ENCODE assay signal across 8 cellular contexts in genomic region chr1:230632273-230632873, GRCh38. TPM values are rescaled to one million over a fixed set of nuclear protein-coding genes. Genes with fewer than 3 reads are reported as not detected.
A peak's percentile ranks its signal among the peaks of the same experiment; 100 is the strongest.
DNase-seq lines count a peak whose midpoint lies in the region; FAIRE-seq and TF ChIP-seq lines count a peak whose summit lies in the region.

No MANE protein-coding gene starts in this region.

- peak; percentile 32 for TF ChIP-seq RAD21 in neural cell (conservative IDR thresholded peaks at IDR 0.05)

- H3K9me3 ChIP-seq in neural cell (ENCODE audit: low read length): no peaks in the 10 kb centered on the region

- no peak for FAIRE-seq in GM12892 (lab: Jason Lieb, UNC)

- TF ChIP-seq EP300 in neural cell (conservative IDR thresholded peaks at IDR 0.05; ENCODE audit: poor library complexity, severe bottlenecking): no peak

- H3K4me2 ChIP-seq in neural cell (ENCODE audit: low read length): no peak overlapping the region

- H2AFZ ChIP-seq in neural cell (ENCODE audit: low read depth, low read length): no peak overlapping the region

- no peaks in the 10 kb centered on the region for H3K36me3 ChIP-seq in neural cell (ENCODE audit: insufficient read depth, low read length)

- no peak for TF ChIP-seq POLR2A in GM12892 (IDR thresholded peaks at IDR 0.05; ENCODE audit: low read depth, low read length)

- H3K9ac ChIP-seq in neural cell (ENCODE audit: low read length): no peak overlapping the region

- peak; percentile 57 for DNase-seq in SIG-M5 treated with dmso at 0.1 percent for 504 hours (lab: John Stamatoyannopoulos, UW; ENCODE audit: unreplicated experiment)
- no peak for DNase-seq in SIG-M5 (lab: John Stamatoyannopoulos, UW)
- peak; percentile 52 for DNase-seq in HT1080 (ENCODE audit: low read depth)
- peak; percentile 62 for DNase-seq in RPMI8226
- DNase-seq in fibroblast of gingiva (ENCODE audit: low read depth): peak; percentile 33
- DNase-seq in GM12892 (ENCODE audit: insufficient read length): no peak
- no peak for DNase-seq in NK-92 (lab: John Stamatoyannopoulos, UW; ENCODE audit: unreplicated experiment)

- no peaks in the 10 kb centered on the region for H3K79me2 ChIP-seq in neural cell (replicated peaks; ENCODE audit: insufficient read depth, low read length)

- H3K27ac ChIP-seq in neural cell (ENCODE audit: low read length): no peak overlapping the region

- H4K20me1 ChIP-seq in neural cell (ENCODE audit: insufficient read depth): no peaks in the 10 kb centered on the region

- peak; percentile 48 for TF ChIP-seq CTCF in neural cell (IDR thresholded peaks at IDR 0.05; ENCODE audit: poor library complexity, severe bottlenecking)

- no peaks in the 10 kb centered on the region for H3K27me3 ChIP-seq in neural cell (ENCODE audit: insufficient read depth, low read depth, low read length)

- H3K9me2 ChIP-seq in neural cell (ENCODE audit: insufficient read depth, low read length): no peaks in the 10 kb centered on the region

- H3K4me3 ChIP-seq in neural cell (ENCODE audit: low read length): no peak overlapping the region

- no peaks in the 10 kb centered on the region for H3F3A ChIP-seq in neural cell (ENCODE audit: insufficient read depth, low read length, poor library complexity, severe bottlenecking)

TF ChIP-seq in neural cell, 6 proteins besides CTCF, POLR2A, EP300 and RAD21:
- TF ChIP-seq MXI1 (conservative IDR thresholded peaks at IDR 0.05; ENCODE audit: poor library complexity, severe bottlenecking) (no peak), REST (IDR thresholded peaks at IDR 0.05; ENCODE audit: borderline replicate concordance) (no peak), SMC3 (conservative IDR thresholded peaks at IDR 0.05; ENCODE audit: poor library complexity) (peak; percentile 33), EZH2 (IDR thresholded peaks at IDR 0.05; ENCODE audit: borderline replicate concordance, insufficient read depth, low read length, poor library complexity, severe bottlenecking) (no peak)

RNA-seq across cellular contexts. Expression of gene COG2, which starts 9.9 kb away (rescaled TPM):
- 26.1 and 31.4 TPM in 2 replicates for total RNA-seq in HT1080 (2014; rRNA removed; shearing (Covaris generic))
- polyA plus RNA-seq in HT1080 (2015; cell fraction: cytosol; rRNA removed): 21.3 and 24.1 TPM in 2 replicates
- polyA plus RNA-seq in HT1080 (2015; cell fraction: nucleus; rRNA removed): 41.9 and 44.8 TPM in 2 replicates
- polyA plus RNA-seq in neural cell: 14.5 and 14.7 TPM in 2 replicates
- 28.2 and 30.3 TPM in 2 replicates for polyA minus RNA-seq in neural cell
- polyA plus RNA-seq in GM12892 (2012; ENCODE audit: missing spikeins): 14.4 TPM

Comparison
In these comparisons a context has a peak if more than half of its experiments do, and no peak if none do; other contexts are left out.
1. DNase-seq: peak in SIG-M5 treated with dmso at 0.1 percent for 504 hours (single experiment), HT1080 (single experiment), RPMI8226 (single experiment) and fibroblast of gingiva (single experiment); none in SIG-M5 (single experiment), GM12892 (single experiment) and NK-92 (single experiment).